ENCODE assay signal across 26 cellular contexts in genomic region chr10:98096731-98097130, GRCh38.
"Had no signal": no experiment of that assay in that cellular context is flagged by ENCODE, and none has a peak within 500 bp of the region (broad histone marks: within the 10 kb centered on the region; RNA-seq: fewer than 3 reads in every experiment).

No MANE protein-coding gene starts in this region.

- H3K4me3 ChIP-seq: coronary artery, esophagus muscularis mucosa, gastroesophageal sphincter, heart left ventricle, hepatocyte, left lung, mucosa of descending colon, thoracic aorta, tibial nerve, upper lobe of left lung had no signal

- DNase-seq: dermis blood vessel endothelial cell; effector memory CD4-positive, alpha-beta T cell; foreskin keratinocyte; heart left ventricle; left cardiac atrium; left lung; mesenchymal stem cell; mucosa of descending colon; naive B cell; stimulated activated CD4-positive, alpha-beta T cell treated with anti-CD3 and anti-CD28 coated beads, Interleukin-2, amount 100 ng/mL, for 24 hours; stimulated activated CD4-positive, alpha-beta T cell treated with anti-CD3 and anti-CD28 coated beads, Interleukin-4, amount 100 ng/mL, for 4 hours; stimulated activated naive CD8-positive, alpha-beta T cell treated with anti-CD3 and anti-CD28 coated beads, Interleukin-15, Interleukin-2, amounts not matched to agents 100 U/mL and 50 U/mL, for 24 hours had no signal

- ATAC-seq: foreskin keratinocyte; gastroesophageal sphincter; heart left ventricle; left cardiac atrium; left lung; mucosa of descending colon; sciatic nerve; stimulated activated naive CD8-positive, alpha-beta T cell treated with anti-CD3 and anti-CD28 coated beads, Interleukin-15, Interleukin-2, amounts not matched to agents 100 U/mL and 50 U/mL, for 24 hours had no signal

- H3K36me3 Mint-ChIP-seq: mesothelial cell of epicardium; naive B cell; natural killer cell treated with Interleukin-12 subunit alpha and Interleukin-12 subunit beta and Interleukin-15 and Interleukin-18, amount 100 ng/mL, for 72 hours; stimulated activated memory B cell treated with anti-CD40 and anti-IgM and Interleukin-4, amounts not matched to agents 10 μg/mL and 1 μg/mL and 100 μg/mL, for 72 hours had no signal

- H3K27ac Mint-ChIP-seq: mesothelial cell of epicardium; natural killer cell treated with Interleukin-12 subunit alpha and Interleukin-12 subunit beta and Interleukin-15 and Interleukin-18, amount 100 ng/mL, for 72 hours; progenitor cell of endocrine pancreas; stimulated activated memory B cell treated with anti-CD40 and anti-IgM and Interleukin-4, amounts not matched to agents 10 μg/mL and 1 μg/mL and 100 μg/mL, for 72 hours had no signal

- H3K27me3 ChIP-seq: upper lobe of left lung had no signal

- H3K36me3 ChIP-seq: esophagus muscularis mucosa, gastroesophageal sphincter, heart left ventricle, left lung, neutrophil, thoracic aorta, tibial nerve, upper lobe of left lung had no signal

- H3K4me3 Mint-ChIP-seq: mesothelial cell of epicardium; naive B cell; natural killer cell treated with Interleukin-12 subunit alpha and Interleukin-12 subunit beta and Interleukin-15 and Interleukin-18, amount 100 ng/mL, for 72 hours; neural crest cell; stimulated activated memory B cell treated with anti-CD40 and anti-IgM and Interleukin-4, amounts not matched to agents 10 μg/mL and 1 μg/mL and 100 μg/mL, for 72 hours had no signal

- H3K9me3 Mint-ChIP-seq: mesothelial cell of epicardium; naive B cell; natural killer cell treated with Interleukin-12 subunit alpha and Interleukin-12 subunit beta and Interleukin-15 and Interleukin-18, amount 100 ng/mL, for 72 hours; neural crest cell; stimulated activated memory B cell treated with anti-CD40 and anti-IgM and Interleukin-4, amounts not matched to agents 10 μg/mL and 1 μg/mL and 100 μg/mL, for 72 hours had no signal

- H3K4me1 Mint-ChIP-seq: mesothelial cell of epicardium; naive B cell; stimulated activated memory B cell treated with anti-CD40 and anti-IgM and Interleukin-4, amounts not matched to agents 10 μg/mL and 1 μg/mL and 100 μg/mL, for 72 hours had no signal
